In genomic region chr15:67386947-67387346, GRCh38 we compare ENCODE assay signal across 21 cellular contexts.
DNase-seq lines count a peak whose midpoint lies in the region; ATAC-seq, FAIRE-seq and TF ChIP-seq lines count a peak whose summit lies in the region.
"Had no signal": no experiment of that assay in that cellular context is flagged by ENCODE, and none has a peak within 500 bp of the region (broad histone marks: within the 10 kb centered on the region; RNA-seq: fewer than 3 reads in every experiment).

No MANE protein-coding gene starts in this region.

- TF ChIP-seq EP300 in HepG2 (IDR thresholded peaks at IDR 0.05; ENCODE audit: low read depth in 2 of 2, low read length in 2 of 2) = no peak
- TF ChIP-seq EP300 in HepG2 (CRISPR knock-in tag; IDR thresholded peaks at IDR 0.05; ENCODE audit: borderline replicate concordance) = no peak

- no peaks in the 10 kb centered on the region for H4K20me1 ChIP-seq in HepG2 (ENCODE audit: insufficient read depth, low read length)
- H4K20me1 ChIP-seq in PC-3 (ENCODE audit: low read length) = no peaks in the 10 kb centered on the region

- TF ChIP-seq POLR2A in HepG2 (IDR thresholded peaks at IDR 0.05; ENCODE audit: insufficient read depth in 1 of 2, low read depth in 2 of 2, low read length in 2 of 2) (no peak), right lobe of liver (IDR thresholded peaks at IDR 0.05) (no peak)

- no peak for FAIRE-seq in HepG2 (lab: Jason Lieb, UNC)
- FAIRE-seq in bronchial epithelial cell (lab: Jason Lieb, UNC) = no peak
- FAIRE-seq: GM12891, GM18507 had no signal

- DNase-seq in HepG2 (ENCODE audit: low spot score) (no peak), right lobe of liver (no peak), PC-3 (peak; percentile 30), bronchial epithelial cell (ENCODE audit: low read depth) (peak; percentile 33), CD14-positive monocyte (ENCODE audit: low spot score) (no peak), inferior parietal cortex (ENCODE audit: extremely low spot score) (no peak), DMS79 (lab: John Stamatoyannopoulos, UW) (no peak)
- DNase-seq: ACHN; C1 segment of cervical spinal cord; Caco-2; CD4-positive, CD25-positive, alpha-beta regulatory T cell; CD8-positive, alpha-beta T cell; DMS153; EL; GF-D8; H9 had no signal

- TF ChIP-seq CTCF in HepG2 (CRISPR knock-in tag; IDR thresholded peaks at IDR 0.05) (no peak), right lobe of liver (IDR thresholded peaks at IDR 0.05) (no peak), PC-3 (conservative IDR thresholded peaks at IDR 0.05; ENCODE audit: low read depth, low read length) (no peak), bronchial epithelial cell (IDR thresholded peaks at IDR 0.05; ENCODE audit: insufficient read depth, low read length, severe bottlenecking) (no peak), CD14-positive monocyte (IDR thresholded peaks at IDR 0.05) (no peak)

- H3K79me2 ChIP-seq in HepG2 (ENCODE audit: insufficient read depth, low read length) (no peaks in the 10 kb centered on the region), PC-3 (ENCODE audit: low read length) (no peaks in the 10 kb centered on the region)

- H3K4me1 ChIP-seq in HepG2 (ENCODE audit: insufficient read depth, low read length) (no peaks in the 10 kb centered on the region), right lobe of liver (no peaks in the 10 kb centered on the region), PC-3 (ENCODE audit: insufficient read depth, low read length) (no peaks in the 10 kb centered on the region)
- H3K4me1 ChIP-seq: Caco-2 had no signal

- BruUV-seq in HepG2 (replicated peaks; lab: Mats Ljungman, UMichigan) (no TSS peak), PC-3 (replicated peaks; lab: Mats Ljungman, UMichigan) (no TSS peak)

- H2AFZ ChIP-seq in HepG2 (ENCODE audit: low read length) = no peak overlapping the region
- no peak overlapping the region for H2AFZ ChIP-seq in PC-3 (ENCODE audit: low read length)

- H3K9ac ChIP-seq in HepG2 (ENCODE audit: insufficient read depth, low read depth, low read length) (no peak overlapping the region), PC-3 (ENCODE audit: low read length) (no peak overlapping the region)

- WGBS in HepG2 (ENCODE audit: low lambda C conversion rate) = 38% methylated on average over 2 of the region's 2 CpGs
- WGBS in right lobe of liver (ENCODE audit: insufficient coverage, low coverage, low lambda C conversion rate, missing lambda C conversion rate) = 96% methylated on average over 2 of the region's 2 CpGs

- no peak overlapping the region for H3K4me3 Mint-ChIP-seq in CD14-positive monocyte
- H3K4me3 Mint-ChIP-seq: CD4-positive, CD25-positive, alpha-beta regulatory T cell; CD8-positive, alpha-beta T cell; H9 had no signal

- H3K27me3 ChIP-seq in HepG2 (ENCODE audit: control insufficient read depth in 1 of 2, insufficient read depth in 2 of 2, low read length in 2 of 2) (peaks cover 0 to 2% of the 10 kb centered on the region in 2 experiments; a peak in 1 of 5 replicates), right lobe of liver (no peaks in the 10 kb centered on the region), PC-3 (ENCODE audit: low read length) (no peaks in the 10 kb centered on the region), bronchial epithelial cell (ENCODE audit: control insufficient read depth, insufficient read depth, low read length) (peaks cover 1% of the 10 kb centered on the region)

- POLR2A ChIA-PET in HepG2 (lab: Yijun Ruan, JAX) (no interaction called here), PC-3 (lab: Charles Lee; ENCODE audit: unreplicated experiment) (no interaction called here)

- intact Hi-C loops in HepG2 (cut with micrococcal nuclease; ENCODE audit: unreplicated experiment) (no loop called here), right lobe of liver (cut with DNase I) (no loop called here), PC-3 (cut with micrococcal nuclease) (loop anchor here (1.0 to 5.0 kb wide), 2 partner anchors 46 to 450 kb away; no protein-coding TSS in a partner anchor), CD14-positive monocyte (cut with micrococcal nuclease) (no loop called here)

- no peak for TF ChIP-seq RAD21 in HepG2 (CRISPR knock-in tag; IDR thresholded peaks at IDR 0.05)

- H3K4me2 ChIP-seq in HepG2 (ENCODE audit: low read depth, low read length) (no peak overlapping the region), PC-3 (ENCODE audit: low read length) (no peak overlapping the region)

- H3K9me3 Mint-ChIP-seq in CD14-positive monocyte = no peaks in the 10 kb centered on the region
- H3K9me3 Mint-ChIP-seq: CD4-positive, CD25-positive, alpha-beta regulatory T cell; CD8-positive, alpha-beta T cell; H9 had no signal

- H3K27ac Mint-ChIP-seq in CD14-positive monocyte = no peak overlapping the region
- H3K27ac Mint-ChIP-seq: CD4-positive, CD25-positive, alpha-beta regulatory T cell; CD8-positive, alpha-beta T cell; H9 had no signal

- H3K27me3 Mint-ChIP-seq in CD14-positive monocyte (ENCODE audit: low read depth in 3 of 3) = no peaks in the 10 kb centered on the region

- H3K36me3 Mint-ChIP-seq in CD14-positive monocyte = no peaks in the 10 kb centered on the region
- H3K36me3 Mint-ChIP-seq: CD4-positive, CD25-positive, alpha-beta regulatory T cell; CD8-positive, alpha-beta T cell had no signal

- no peak overlapping the region for H3K27ac ChIP-seq in HepG2 (ENCODE audit: extremely low read length, insufficient read depth, low read length)
- no peak overlapping the region for H3K27ac ChIP-seq in right lobe of liver
- H3K27ac ChIP-seq in PC-3 (ENCODE audit: low read length) = no peak overlapping the region
- H3K27ac ChIP-seq: 22Rv1 had no signal

- CTCF ChIA-PET in HepG2 (lab: Yijun Ruan, JAX; ENCODE audit: low intra/inter-chr PET ratio, low total read pairs) (no interaction called here), PC-3 (lab: Charles Lee) (no interaction called here)

- ATAC-seq in HepG2 (no peak), right lobe of liver (no peak), PC-3 (no peak), HG03432 (IDR thresholded peaks at IDR 0.05; ENCODE audit: unreplicated experiment) (no peak)
- ATAC-seq: CD8-positive, alpha-beta T cell; HCT116 had no signal

- in situ Hi-C loops in HepG2 (cut with HindIII; ENCODE audit: extremely low pct_ligation_motif_present, low pct_unique_long_range_greater_than_20kb) = no loop called here

- H3K36me3 ChIP-seq in HepG2 (replicated peaks in 1 of 2; ENCODE audit: control insufficient read depth in 1 of 2, insufficient read depth in 2 of 2, low read length in 2 of 2) (no peaks in the 10 kb centered on the region), right lobe of liver (no peaks in the 10 kb centered on the region), PC-3 (ENCODE audit: low read depth, low read length) (no peaks in the 10 kb centered on the region), bronchial epithelial cell (ENCODE audit: control insufficient read depth, insufficient read depth, low read length) (no peaks in the 10 kb centered on the region)

- no peaks in the 10 kb centered on the region for H3K9me2 ChIP-seq in PC-3 (replicated peaks; ENCODE audit: low read length)

- no peaks in the 10 kb centered on the region for H3F3A ChIP-seq in PC-3 (ENCODE audit: low read length, unreplicated experiment)

- no peak overlapping the region for H3K4me3 ChIP-seq in HepG2 (replicated peaks in 1 of 3; ENCODE audit: insufficient read depth in 1 of 3, low read depth in 2 of 3, low read length in 3 of 3)
- no peak overlapping the region for H3K4me3 ChIP-seq in right lobe of liver
- no peak overlapping the region for H3K4me3 ChIP-seq in PC-3 (ENCODE audit: low read length)
- no peak overlapping the region for H3K4me3 ChIP-seq in bronchial epithelial cell (ENCODE audit: low read depth, low read length)

- no peaks in the 10 kb centered on the region for H3K9me3 ChIP-seq in HepG2 (ENCODE audit: low read length)
- H3K9me3 ChIP-seq in right lobe of liver = no peaks in the 10 kb centered on the region
- no peaks in the 10 kb centered on the region for H3K9me3 ChIP-seq in PC-3 (ENCODE audit: low read length)
- H3K9me3 ChIP-seq: Caco-2 had no signal

- no peaks in the 10 kb centered on the region for H3K4me1 Mint-ChIP-seq in CD14-positive monocyte
- H3K4me1 Mint-ChIP-seq: CD4-positive, CD25-positive, alpha-beta regulatory T cell had no signal

TF ChIP-seq in HepG2, 621 proteins besides CTCF, POLR2A, EP300 and RAD21:
- TF ChIP-seq MAFF (IDR thresholded peaks at IDR 0.05; ENCODE audit: low read depth, low read length) (peak; percentile 94), MAFK (conservative IDR thresholded peaks at IDR 0.05 in 1 of 2, IDR thresholded peaks at IDR 0.05 in 1 of 2; ENCODE audit: low read length in 2 of 2) (peak; percentile 91 to 97), PPARG (CRISPR knock-in tag; conservative IDR thresholded peaks at IDR 0.05) (no peak)
TF ChIP-seq in HepG2: peak in this region for 2.

Comparison
In these comparisons a context has a peak if more than half of its experiments do, and no peak if none do; other contexts are left out.
1. DNase-seq: peak in PC-3 (single experiment) and bronchial epithelial cell (single experiment); none in HepG2 (single experiment), right lobe of liver (0 of 3), CD14-positive monocyte (single experiment), inferior parietal cortex (single experiment) and DMS79 (single experiment).